ENCODE assay signal across 14 cellular contexts in genomic region chr4:8664976-8665375, GRCh38.
A peak's percentile ranks its signal among the peaks of the same experiment; 100 is the strongest.
DNase-seq lines count a peak whose midpoint lies in the region; ATAC-seq, FAIRE-seq and TF ChIP-seq lines count a peak whose summit lies in the region.
"Had no signal": no experiment of that assay in that cellular context is flagged by ENCODE, and none has a peak within 500 bp of the region (broad histone marks: within the 10 kb centered on the region; RNA-seq: fewer than 3 reads in every experiment).

No MANE protein-coding gene starts in this region.

- in situ Hi-C loops in HepG2 (cut with HindIII; ENCODE audit: extremely low pct_ligation_motif_present, low pct_unique_long_range_greater_than_20kb) = no loop called here

- no peak for DNase-seq in HepG2 (ENCODE audit: low spot score)
- DNase-seq in right lobe of liver = no peak
- DNase-seq in SK-N-DZ (ENCODE audit: low spot score) = peak; percentile 32
- DNase-seq in osteoblast (ENCODE audit: insufficient read length, low spot score, missing footprints) = peak; percentile 60
- no peak for DNase-seq in OCI-M1 (lab: John Stamatoyannopoulos, UW)
- DNase-seq in sciatic nerve (ENCODE audit: low spot score) = no peak
- no peak for DNase-seq in putamen (ENCODE audit: low spot score)
- DNase-seq: NCI-H1092 treated with DMSO at 0.1 percent for 48 hours, NCI-H510A, NCI-H748 treated with DMSO at 0.1 percent for 48 hours, SHP77 treated with DMSO at 0.1 percent for 48 hours had no signal

- 4% methylated on average over 8 of the region's 8 CpGs for WGBS in HepG2 (ENCODE audit: low lambda C conversion rate)
- WGBS in right lobe of liver (ENCODE audit: insufficient coverage, low coverage, low lambda C conversion rate, missing lambda C conversion rate) = 39% methylated on average over 7 of the region's 8 CpGs

- CTCF ChIA-PET in HepG2 (lab: Yijun Ruan, JAX; ENCODE audit: low intra/inter-chr PET ratio, low total read pairs) = no interaction called here

- no peak for TF ChIP-seq RAD21 in HepG2 (CRISPR knock-in tag; IDR thresholded peaks at IDR 0.05)

- H3K79me2 ChIP-seq in HepG2 (ENCODE audit: insufficient read depth, low read length) (no peaks in the 10 kb centered on the region), osteoblast (ENCODE audit: insufficient read depth, low read length) (no peaks in the 10 kb centered on the region)

- H3K27me3 ChIP-seq in HepG2 (ENCODE audit: control insufficient read depth in 1 of 2, insufficient read depth in 2 of 2, low read length in 2 of 2) = peaks cover 0 to 20% of the 10 kb centered on the region in 2 experiments; a peak in 3 of 5 replicates
- H3K27me3 ChIP-seq in right lobe of liver = no peaks in the 10 kb centered on the region
- no peaks in the 10 kb centered on the region for H3K27me3 ChIP-seq in osteoblast (ENCODE audit: insufficient read depth, low read length)

- H3K4me1 ChIP-seq in HepG2 (ENCODE audit: insufficient read depth, low read length) (no peaks in the 10 kb centered on the region), right lobe of liver (no peaks in the 10 kb centered on the region), osteoblast (ENCODE audit: insufficient read depth, low read length) (no peaks in the 10 kb centered on the region)

- H3K9me3 ChIP-seq in HepG2 (ENCODE audit: low read length) = no peaks in the 10 kb centered on the region
- H3K9me3 ChIP-seq in right lobe of liver = no peaks in the 10 kb centered on the region
- H3K9me3 ChIP-seq in osteoblast (ENCODE audit: low read depth, low read length) = no peaks in the 10 kb centered on the region

- TF ChIP-seq POLR2A in HepG2 (IDR thresholded peaks at IDR 0.05; ENCODE audit: insufficient read depth in 1 of 2, low read depth in 2 of 2, low read length in 2 of 2) (no peak), right lobe of liver (IDR thresholded peaks at IDR 0.05) (no peak)

- no TSS peak for BruUV-seq in HepG2 (replicated peaks; lab: Mats Ljungman, UMichigan)

- no peak for FAIRE-seq in HepG2 (lab: Jason Lieb, UNC)
- FAIRE-seq: D721Med, H54 had no signal

- no peaks in the 10 kb centered on the region for H3K36me3 ChIP-seq in HepG2 (replicated peaks in 1 of 2; ENCODE audit: control insufficient read depth in 1 of 2, insufficient read depth in 2 of 2, low read length in 2 of 2)
- no peaks in the 10 kb centered on the region for H3K36me3 ChIP-seq in right lobe of liver
- H3K36me3 ChIP-seq in osteoblast (ENCODE audit: insufficient read depth, low read length) = no peaks in the 10 kb centered on the region

- no peak overlapping the region for H3K27ac ChIP-seq in HepG2 (ENCODE audit: extremely low read length, insufficient read depth, low read length)
- no peak overlapping the region for H3K27ac ChIP-seq in right lobe of liver
- H3K27ac ChIP-seq in osteoblast (ENCODE audit: low read depth, low read length) = no peak overlapping the region

- H4K20me1 ChIP-seq in HepG2 (ENCODE audit: insufficient read depth, low read length) (no peaks in the 10 kb centered on the region), osteoblast (ENCODE audit: insufficient read depth, low read length) (no peaks in the 10 kb centered on the region)

- TF ChIP-seq EP300 in HepG2 (IDR thresholded peaks at IDR 0.05; ENCODE audit: low read depth in 2 of 2, low read length in 2 of 2) (no peak), HepG2 (CRISPR knock-in tag; IDR thresholded peaks at IDR 0.05; ENCODE audit: borderline replicate concordance) (no peak)

- no peak overlapping the region for H2AFZ ChIP-seq in HepG2 (ENCODE audit: low read length)
- H2AFZ ChIP-seq in osteoblast (ENCODE audit: low read length) = no peak overlapping the region

- no peak for TF ChIP-seq CTCF in HepG2 (CRISPR knock-in tag; IDR thresholded peaks at IDR 0.05)
- TF ChIP-seq CTCF in right lobe of liver (IDR thresholded peaks at IDR 0.05) = no peak
- no peak for TF ChIP-seq CTCF in osteoblast (IDR thresholded peaks at IDR 0.05; ENCODE audit: extremely low read depth, low read depth, low read length)

- no peak overlapping the region for H3K4me3 ChIP-seq in HepG2 (replicated peaks in 1 of 3; ENCODE audit: insufficient read depth in 1 of 3, low read depth in 2 of 3, low read length in 3 of 3)
- H3K4me3 ChIP-seq in right lobe of liver = no peak overlapping the region
- H3K4me3 ChIP-seq in osteoblast (ENCODE audit: insufficient read depth, low read length) = no peak overlapping the region

- no peak overlapping the region for H3K4me2 ChIP-seq in HepG2 (ENCODE audit: low read depth, low read length)
- no peak overlapping the region for H3K4me2 ChIP-seq in osteoblast (ENCODE audit: insufficient read depth, low read length)

- no peak overlapping the region for H3K9ac ChIP-seq in HepG2 (ENCODE audit: insufficient read depth, low read depth, low read length)

- POLR2A ChIA-PET in HepG2 (lab: Yijun Ruan, JAX) = no interaction called here

- intact Hi-C loops in HepG2 (cut with micrococcal nuclease; ENCODE audit: unreplicated experiment) = no loop called here
- intact Hi-C loops in right lobe of liver (cut with DNase I) = no loop called here
- intact Hi-C loops in sciatic nerve (cut with DNase I) = no loop called here

- ATAC-seq in HepG2 = peak; percentile 51; the same call in 2 of the 3 replicates
- ATAC-seq in right lobe of liver = no peak
- ATAC-seq in sciatic nerve = no peak
- ATAC-seq: SK-N-SH treated with all-trans-retinoic acid at 6 μM for 48 hours had no signal

TF ChIP-seq in HepG2, 621 proteins besides CTCF, POLR2A, EP300 and RAD21 (continues in another document):
- TF ChIP-seq MATR3 (CRISPR knock-in tag; IDR thresholded peaks at IDR 0.05) (no peak), STAT6 (CRISPR knock-in tag; IDR thresholded peaks at IDR 0.05; ENCODE audit: borderline replicate concordance) (no peak), NFKBIZ (CRISPR knock-in tag; IDR thresholded peaks at IDR 0.05) (no peak), THAP11 (CRISPR knock-in tag; IDR thresholded peaks at IDR 0.05) (no peak), MED13 (CRISPR knock-in tag; IDR thresholded peaks at IDR 0.05) (no peak), MED8 (CRISPR knock-in tag; IDR thresholded peaks at IDR 0.05; ENCODE audit: insufficient replicate concordance) (no peak), SKIL (CRISPR knock-in tag; IDR thresholded peaks at IDR 0.05; ENCODE audit: borderline replicate concordance) (no peak), ZNF687 (CRISPR knock-in tag; IDR thresholded peaks at IDR 0.05) (no peak)

Comparison
In these comparisons a context has a peak if more than half of its experiments do, and no peak if none do; other contexts are left out.
1. DNase-seq: peak in SK-N-DZ (single experiment) and osteoblast (single experiment); none in HepG2 (single experiment), right lobe of liver (0 of 3), OCI-M1 (single experiment), sciatic nerve (single experiment) and putamen (single experiment).